In genomic region chr2:113768770-113769169, GRCh38 we compare ENCODE assay signal across 17 cellular contexts. TPM values are rescaled to one million over a fixed set of nuclear protein-coding genes. Genes with fewer than 3 reads are reported as not detected.
DNase-seq lines count a peak whose midpoint lies in the region; ATAC-seq and TF ChIP-seq lines count a peak whose summit lies in the region.
"Had no signal": no experiment of that assay in that cellular context is flagged by ENCODE, and none has a peak within 500 bp of the region (broad histone marks: within the 10 kb centered on the region; RNA-seq: fewer than 3 reads in every experiment).

No MANE protein-coding gene starts in this region.

- intact Hi-C loops in posterior cingulate gyrus (cut with DNase I) = no loop called here

- no peak for TF ChIP-seq CTCF in omental fat pad (IDR thresholded peaks at IDR 0.05)

- ATAC-seq in omental fat pad (ENCODE audit: low FRiP score) (peak; percentile 76), HG02981 (IDR thresholded peaks at IDR 0.05; ENCODE audit: unreplicated experiment) (no peak)
- ATAC-seq: GM23338, HCT116, K562, Panc1 had no signal

- DNase-seq in AG08396 (ENCODE audit: low spot score) (peak; percentile 7), GM04503 (ENCODE audit: low read depth) (peak; percentile 18), amniotic epithelial cell (ENCODE audit: low read depth) (peak; percentile 24), omental fat pad (ENCODE audit: low spot score) (no peak), posterior cingulate gyrus (no peak), DMS114 treated with DMSO at 0.1 percent for 48 hours (lab: John Stamatoyannopoulos, UW; ENCODE audit: unreplicated experiment) (no peak)
- DNase-seq: AML-193, MV-4-11, NCI-H1417 treated with DMSO at 0.1 percent for 48 hours, NCI-H2029, NCI-H2171 treated with DMSO at 0.1 percent for 48 hours, NCI-H748 treated with DMSO at 0.1 percent for 48 hours had no signal

RNA-seq across cellular contexts. Expression of gene SLC35F5, which starts 12.3 kb away (rescaled TPM):
- 10 to 100 TPM; 57.2 to 87.0 (median 69.1) TPM for total RNA-seq in omental fat pad

Comparison
In these comparisons a context has a peak if more than half of its experiments do, and no peak if none do; other contexts are left out.
1. DNase-seq: peak in AG08396 (single experiment), GM04503 (single experiment) and amniotic epithelial cell (single experiment); none in omental fat pad (single experiment), posterior cingulate gyrus (0 of 10) and DMS114 treated with DMSO at 0.1 percent for 48 hours (single experiment).